ENCODE assay signal across 14 cellular contexts in genomic region chr3:20047940-20048339, GRCh38. TPM values are rescaled to one million over a fixed set of nuclear protein-coding genes. Genes with fewer than 3 reads are reported as not detected.
DNase-seq lines count a peak whose midpoint lies in the region; ATAC-seq, FAIRE-seq and TF ChIP-seq lines count a peak whose summit lies in the region.
"Had no signal": no experiment of that assay in that cellular context is flagged by ENCODE, and none has a peak within 500 bp of the region (broad histone marks: within the 10 kb centered on the region; RNA-seq: fewer than 3 reads in every experiment).

No MANE protein-coding gene starts in this region.

- CTCF ChIA-PET in GM12878 (lab: Yijun Ruan, JAX) = no interaction called here

- peak overlapping the region in 6 of 10 donors; percentile 3 to 73 (median 34) for H3K27ac ChIP-seq in heart right ventricle
- peak overlapping the region; percentile 27 for H3K27ac ChIP-seq in GM12878 (ENCODE audit: control insufficient read depth, insufficient read depth)
- peak overlapping the region; percentile 36 to 51 (median 42) for H3K27ac ChIP-seq in transverse colon
- no peak overlapping the region for H3K27ac ChIP-seq in neural progenitor cell

- no TSS peak for BruUV-seq in GM12878 (replicated peaks; lab: Mats Ljungman, UMichigan)

- TF ChIP-seq RAD21 in GM12878 (IDR thresholded peaks at IDR 0.05; ENCODE audit: insufficient read depth, low read depth, low read length) = no peak

- peak overlapping the region in 5 of 8 donors; percentile 51 to 79 (median 68) for H3K4me3 Mint-ChIP-seq in naive B cell
- H3K4me3 Mint-ChIP-seq in neural progenitor cell = no peak overlapping the region

- H3K27me3 Mint-ChIP-seq in naive B cell (no peaks in the 10 kb centered on the region), neural progenitor cell (ENCODE audit: insufficient read depth, low read depth) (peaks cover 2% of the 10 kb centered on the region)

- RAD21 ChIA-PET in GM12878 (lab: Charles Lee; ENCODE audit: unreplicated experiment) = no interaction called here

- H3K36me3 Mint-ChIP-seq in naive B cell = no peaks in the 10 kb centered on the region
- no peaks in the 10 kb centered on the region for H3K36me3 Mint-ChIP-seq in neural progenitor cell

- no peaks in the 10 kb centered on the region for H3K36me3 ChIP-seq in heart right ventricle
- no peaks in the 10 kb centered on the region for H3K36me3 ChIP-seq in GM12878 (ENCODE audit: control insufficient read depth in 2 of 2, insufficient read depth in 2 of 2, low read length in 1 of 2)
- no peaks in the 10 kb centered on the region for H3K36me3 ChIP-seq in transverse colon
- no peaks in the 10 kb centered on the region for H3K36me3 ChIP-seq in neural progenitor cell

- no peak for FAIRE-seq in GM12878 (lab: Jason Lieb, UNC)
- FAIRE-seq: astrocyte had no signal

- SMC1A ChIA-PET in GM12878 (lab: Charles Lee; ENCODE audit: uncharacterized antibody, unreplicated experiment) = no interaction called here

- H3K9me3 Mint-ChIP-seq in naive B cell (no peaks in the 10 kb centered on the region), neural progenitor cell (no peaks in the 10 kb centered on the region)

- H2AFZ ChIP-seq in GM12878 (ENCODE audit: control insufficient read depth, low read depth, low read length) = peak overlapping the region; percentile 68
- no peak overlapping the region for H2AFZ ChIP-seq in neural progenitor cell (replicated peaks)

- H3K9me3 ChIP-seq in heart right ventricle (no peaks in the 10 kb centered on the region), GM12878 (replicated peaks; ENCODE audit: control insufficient read depth, insufficient read depth, low read length) (no peaks in the 10 kb centered on the region), transverse colon (no peaks in the 10 kb centered on the region), neural progenitor cell (ENCODE audit: low read depth) (no peaks in the 10 kb centered on the region)

- DNase-seq in heart right ventricle (no peak), left ventricle myocardium superior (no peak), GM12878 (ENCODE audit: low read depth, low spot score) (no peak), naive B cell (no peak), transverse colon (no peak), hypothalamus (lab: John Stamatoyannopoulos, UW) (no peak), neural progenitor cell (ENCODE audit: low spot score) (no peak)
- DNase-seq: activated CD8-positive, alpha-beta memory T cell treated with anti-CD3 and anti-CD28 coated beads, Interleukin-2, amount 50 U/mL, for 48 hours; NCI-H1417 treated with DMSO at 0.1 percent for 48 hours had no signal

- TF ChIP-seq CTCF in heart right ventricle (IDR thresholded peaks at IDR 0.05) (no peak), GM12878 (IDR thresholded peaks at IDR 0.05 in 2 of 3, conservative IDR thresholded peaks at IDR 0.05 in 1 of 3; ENCODE audit: control insufficient read depth in 2 of 3, extremely low read depth in 1 of 3, insufficient read depth in 1 of 3, low read depth in 3 of 3, low read length in 3 of 3) (no peak), transverse colon (IDR thresholded peaks at IDR 0.05) (no peak), neural progenitor cell (IDR thresholded peaks at IDR 0.05) (no peak)

- ATAC-seq in heart right ventricle (no peak), left ventricle myocardium superior (no peak), GM12878 (no peak), naive B cell (ENCODE audit: low read depth in 2 of 2) (no peak), HG02642 (IDR thresholded peaks at IDR 0.05; ENCODE audit: poor library complexity, unreplicated experiment) (no peak)

- H3K9ac ChIP-seq in GM12878 (ENCODE audit: control insufficient read depth, insufficient read depth, low read length) = peak overlapping the region; percentile 42
- no peak overlapping the region for H3K9ac ChIP-seq in neural progenitor cell

- TF ChIP-seq EP300 in GM12878 (IDR thresholded peaks at IDR 0.05; ENCODE audit: borderline replicate concordance in 1 of 2, control insufficient read depth in 1 of 2, low read depth in 2 of 2, low read length in 2 of 2) = no peak
- TF ChIP-seq EP300 in transverse colon (IDR thresholded peaks at IDR 0.05; ENCODE audit: low read depth) = no peak

- H3F3A ChIP-seq in neural progenitor cell (ENCODE audit: low read depth) = no peaks in the 10 kb centered on the region

- WGBS in heart right ventricle, 2 donors = 51 to 68% methylated on average over 1 of the region's 1 CpG
- WGBS in GM12878 (ENCODE audit: insufficient coverage, insufficient replicate concordance, low lambda C conversion rate, missing lambda C conversion rate) = 42% methylated on average over 1 of the region's 1 CpG
- 15 to 63% methylated on average over 1 of the region's 1 CpG for WGBS in transverse colon (ENCODE audit: low coverage in 1 of 2), 2 donors

- intact Hi-C loops in heart right ventricle (cut with DNase I) = loop anchor here in 1 of 10 donors (10.0 kb wide), 1 partner anchor 137 kb away; the partner anchor contains the start of gene SGO1
- intact Hi-C loops in left ventricle myocardium superior (cut with micrococcal nuclease) = no loop called here
- intact Hi-C loops in GM12878 (cut with micrococcal nuclease; ENCODE audit: unreplicated experiment) = loop anchor here (2.0 kb wide), 1 partner anchor 79 kb away; no protein-coding TSS in a partner anchor
- intact Hi-C loops in transverse colon (cut with DNase I; ENCODE audit: low total_unique reads) = loop anchor here (5.0 to 10.0 kb wide), 2 partner anchors 97 to 101 kb away; partner anchors contain the start of gene RAB5A

- H3K27ac Mint-ChIP-seq in naive B cell = peak overlapping the region in 5 of 6 donors; percentile 12 to 97 (median 95)
- no peak overlapping the region for H3K27ac Mint-ChIP-seq in neural progenitor cell

- H3K4me3 ChIP-seq in heart right ventricle (peak overlapping the region in 4 of 10 donors; percentile 3 to 13 (median 8)), GM12878 (peak overlapping the region; percentile 62), transverse colon (no peak overlapping the region), neural progenitor cell (no peak overlapping the region)

- H3K4me1 ChIP-seq in heart right ventricle (peaks cover 5 to 70% (median 52%) of the 10 kb centered on the region in 9 donors), GM12878 (ENCODE audit: control insufficient read depth, insufficient read depth, low read length) (peaks cover 28% of the 10 kb centered on the region), transverse colon (peaks cover 21 to 53% (median 32%) of the 10 kb centered on the region in 4 donors), neural progenitor cell (peaks cover 21% of the 10 kb centered on the region)

- H3K4me1 Mint-ChIP-seq in naive B cell = peaks cover 56 to 85% (median 67%) of the 10 kb centered on the region in 3 donors
- peaks cover 15% of the 10 kb centered on the region for H3K4me1 Mint-ChIP-seq in neural progenitor cell

- H3K79me2 ChIP-seq in GM12878 (ENCODE audit: control insufficient read depth, insufficient read depth, low read length) (peaks cover 3% of the 10 kb centered on the region), neural progenitor cell (ENCODE audit: low read depth) (peaks cover 85% of the 10 kb centered on the region)

- TF ChIP-seq POLR2A in GM12878 (IDR thresholded peaks at IDR 0.05; ENCODE audit: low read depth, low read length) (no peak), transverse colon (IDR thresholded peaks at IDR 0.05) (no peak)

- no peaks in the 10 kb centered on the region for H4K20me1 ChIP-seq in GM12878 (ENCODE audit: control insufficient read depth, insufficient read depth)
- H4K20me1 ChIP-seq in neural progenitor cell (ENCODE audit: low read depth) = peaks cover 6% of the 10 kb centered on the region

- in situ Hi-C loops in GM12878 (cut with MboI) = loop anchor here (10.0 kb wide), 1 partner anchor 137 kb away; the partner anchor contains the start of gene SGO1
- in situ Hi-C loops in transverse colon (cut with MboI; ENCODE audit: low pct_ligation_motif_present in 1 of 4, low pct_unique_long_range_greater_than_20kb in 1 of 4, low sequenced_read_pairs in 3 of 4) = loop anchor here in 2 of 4 donors (10.0 to 25.0 kb wide), 2 partner anchors 103 to 139 kb away; partner anchors contain the start of genes SGO1 (in 2 of the 2) and RAB5A (in 1 of the 2)

- no peaks in the 10 kb centered on the region for H3K27me3 ChIP-seq in heart right ventricle
- no peaks in the 10 kb centered on the region for H3K27me3 ChIP-seq in GM12878 (replicated peaks in 1 of 2; ENCODE audit: control insufficient read depth in 2 of 2, insufficient read depth in 2 of 2, low read length in 1 of 2)
- H3K27me3 ChIP-seq in transverse colon = no peaks in the 10 kb centered on the region
- no peaks in the 10 kb centered on the region for H3K27me3 ChIP-seq in neural progenitor cell

- POLR2A ChIA-PET in GM12878 (lab: Charles Lee) = no interaction called here

- peak overlapping the region; percentile 96 for H3K4me2 ChIP-seq in GM12878 (ENCODE audit: control insufficient read depth, insufficient read depth)
- no peak overlapping the region for H3K4me2 ChIP-seq in neural progenitor cell

RNA-seq across cellular contexts. Expression of gene KAT2B, which starts 7.7 kb away (rescaled TPM):
- 100 to 1,000 TPM in 1 of 10 donors, 10 to 100 TPM in 9; 81.7 to 104 (median 87.8) TPM for total RNA-seq in heart right ventricle
- polyA plus RNA-seq in heart right ventricle = 10 to 100 TPM; 11.4 to 24.8 TPM
- total RNA-seq in left ventricle myocardium superior = 111 TPM
- 44.8 and 48.3 TPM in 2 replicates for total RNA-seq in GM12878 (2013; cell fraction: nucleolus; rRNA removed)
- 10.4 and 14.0 TPM in 2 replicates for total RNA-seq in GM12878 (2014; rRNA removed)
- 12.1 and 13.4 TPM in 2 replicates for total RNA-seq in GM12878 (2014; rRNA removed; fragmentation: Illumina TruSeq; extraction: Trizol)
- 11.5 and 14.3 TPM in 2 replicates for total RNA-seq in GM12878 (2021)
- polyA plus RNA-seq in GM12878 (2011; ENCODE audit: low read depth) = 3.4 TPM
- polyA plus RNA-seq in GM12878 (2011; rRNA removed) = 15.2 and 24.0 TPM in 2 replicates
- 6.7 and 7.6 TPM in 2 replicates for polyA plus RNA-seq in GM12878 (2011; cell fraction: cytosol; rRNA removed)
- polyA plus RNA-seq in GM12878 (2011; cell fraction: nucleus; rRNA removed) = 17.9 and 18.1 TPM in 2 replicates
- 5.1 and 6.6 TPM in 2 replicates for polyA plus RNA-seq in GM12878 (2012)
- 15.2 and 18.8 TPM in 2 replicates for polyA plus RNA-seq in GM12878 (2014; fragmentation: Illumina TruSeq; extraction: Trizol)
- polyA plus RNA-seq in GM12878 (2014; fragmentation: Nextera tagmentation; extraction: Ambion mirVana) = 1 to 10 TPM; 2.9 to 4.3 TPM
- 7.3 and 9.9 TPM in 2 replicates for polyA plus RNA-seq in GM12878 (2014; rRNA removed)
- 1 to 10 TPM; 3.7 to 4.3 TPM for polyA plus RNA-seq in GM12878 (2016; fragmentation: Nextera tagmentation; extraction: Ambion mirVana)
- polyA minus RNA-seq in GM12878 (2011; rRNA and poly(A)+ RNA removed) = 12.5 and 17.3 TPM in 2 replicates
- 3.9 and 7.5 TPM in 2 replicates for polyA minus RNA-seq in GM12878 (2011; cell fraction: cytosol; rRNA and poly(A)+ RNA removed)
- polyA minus RNA-seq in GM12878 (2011; cell fraction: nucleus; rRNA and poly(A)+ RNA removed) = 8.8 and 12.7 TPM in 2 replicates
- 1 to 10 TPM; 3.5 to 9.2 (median 4.9) TPM for polyA plus RNA-seq in naive B cell (ENCODE audit: low read depth in 6 of 6)
- total RNA-seq in transverse colon = 10 to 100 TPM; 21.3 to 35.5 (median 30.2) TPM
- total RNA-seq in neural progenitor cell (ENCODE audit: low replicate concordance) = 11.4 and 21.6 TPM in 2 replicates

RNA-seq across cellular contexts. Expression of gene PP2D1, which starts 35.9 kb away (rescaled TPM):
- not detected for total RNA-seq in heart right ventricle
- polyA plus RNA-seq in heart right ventricle = not detected
- not detected for total RNA-seq in left ventricle myocardium superior
- not detected in 2 replicates for total RNA-seq in GM12878 (2013; cell fraction: nucleolus; rRNA removed)
- not detected in 2 replicates for total RNA-seq in GM12878 (2014; rRNA removed)
- total RNA-seq in GM12878 (2014; rRNA removed; fragmentation: Illumina TruSeq; extraction: Trizol) = not detected in 2 replicates
- not detected in 2 replicates for total RNA-seq in GM12878 (2021)
- 0.10 TPM for polyA plus RNA-seq in GM12878 (2011; ENCODE audit: low read depth)
- polyA plus RNA-seq in GM12878 (2011; rRNA removed) = not detected in 2 replicates
- polyA plus RNA-seq in GM12878 (2011; cell fraction: cytosol; rRNA removed) = not detected in 2 replicates
- polyA plus RNA-seq in GM12878 (2011; cell fraction: nucleus; rRNA removed) = not detected in 2 replicates
- polyA plus RNA-seq in GM12878 (2012) = 0.13 and 0.30 TPM in 2 replicates
- polyA plus RNA-seq in GM12878 (2014; fragmentation: Illumina TruSeq; extraction: Trizol) = not detected in 2 replicates
- under 1 TPM; 0.04 to 0.18 TPM for polyA plus RNA-seq in GM12878 (2014; fragmentation: Nextera tagmentation; extraction: Ambion mirVana)
- polyA plus RNA-seq in GM12878 (2014; rRNA removed) = not detected in 2 replicates
- under 1 TPM in 1 of 2 experiments, not detected in 1; 0.17 TPM for polyA plus RNA-seq in GM12878 (2016; fragmentation: Nextera tagmentation; extraction: Ambion mirVana)
- polyA minus RNA-seq in GM12878 (2011; rRNA and poly(A)+ RNA removed) = not detected in 2 replicates
- polyA minus RNA-seq in GM12878 (2011; cell fraction: cytosol; rRNA and poly(A)+ RNA removed) = not detected in 2 replicates
- polyA minus RNA-seq in GM12878 (2011; cell fraction: nucleus; rRNA and poly(A)+ RNA removed) = not detected in 2 replicates
- 1 to 10 TPM in 3 of 6 donors, under 1 TPM in 2, not detected in 1; 0.71 to 1.1 (median 1.0) TPM for polyA plus RNA-seq in naive B cell (ENCODE audit: low read depth in 6 of 6)
- not detected for total RNA-seq in transverse colon
- not detected in 2 replicates for total RNA-seq in neural progenitor cell (ENCODE audit: low replicate concordance)
- total RNA-seq: astrocyte; posterior vena cava; T-helper 1 cell treated with Interleukin-12 subunit alpha and Interleukin-12 subunit beta and Interleukin-4 antibody, amounts not matched to agents 30 ng/mL and 1 ng/mL, for 36 hours had no signal
- polyA plus RNA-seq: esophagus had no signal
